Comparison of ENCODE assay signal across 2 cellular contexts in the genomic region with DNA sequence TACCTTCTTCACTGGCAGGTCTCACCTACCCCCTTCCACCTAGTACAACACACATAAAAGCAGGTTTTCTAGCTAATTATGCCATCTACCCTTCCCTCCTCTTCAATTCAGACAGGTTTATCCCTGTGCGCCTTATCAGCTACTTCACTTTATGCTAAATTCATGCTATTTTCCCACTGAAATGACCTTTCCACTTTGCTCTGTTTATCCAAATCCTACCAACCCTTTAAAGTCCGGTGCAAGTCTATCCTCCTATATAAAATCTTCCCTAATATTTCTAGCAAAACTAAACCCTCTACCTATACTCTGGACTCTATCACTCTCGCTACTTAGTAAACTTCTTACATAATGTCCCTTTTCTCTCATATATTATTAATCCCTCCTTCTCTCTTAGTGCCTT.
TF ChIP-seq lines count a peak whose summit lies in the region.

No MANE protein-coding gene starts in this region.

TF ChIP-seq in HepG2, 621 proteins besides CTCF, POLR2A, EP300 and RAD21:
- TF ChIP-seq ZNF652 (CRISPR knock-in tag; IDR thresholded peaks at IDR 0.05; ENCODE audit: borderline replicate concordance, low read depth) (peak; percentile 77; the same call in 1 of the 2 replicates), HNF4G (IDR thresholded peaks at IDR 0.05; ENCODE audit: borderline replicate concordance, low read depth, low read length) (0 out of 2 replicates have a peak, but pooled peaks have one; percentile 21), HNF4G (CRISPR knock-in tag; IDR thresholded peaks at IDR 0.05; ENCODE audit: borderline replicate concordance, low read depth) (no peak), ARID2 (CRISPR knock-in tag; IDR thresholded peaks at IDR 0.05; ENCODE audit: borderline replicate concordance) (no peak), HNF4A (CRISPR knock-in tag; IDR thresholded peaks at IDR 0.05) (peak; percentile 34; the same call in 1 of the 2 replicates), FOXJ3 (CRISPR knock-in tag; IDR thresholded peaks at IDR 0.05; ENCODE audit: borderline replicate concordance) (0 out of 2 replicates have a peak, but pooled peaks have one; percentile 26), KLF12 (CRISPR knock-in tag; IDR thresholded peaks at IDR 0.05; ENCODE audit: borderline replicate concordance) (no peak), ZNF180 (CRISPR knock-in tag; IDR thresholded peaks at IDR 0.05; ENCODE audit: borderline replicate concordance, low read depth) (no peak)
- TF ChIP-seq, protein P1, sequence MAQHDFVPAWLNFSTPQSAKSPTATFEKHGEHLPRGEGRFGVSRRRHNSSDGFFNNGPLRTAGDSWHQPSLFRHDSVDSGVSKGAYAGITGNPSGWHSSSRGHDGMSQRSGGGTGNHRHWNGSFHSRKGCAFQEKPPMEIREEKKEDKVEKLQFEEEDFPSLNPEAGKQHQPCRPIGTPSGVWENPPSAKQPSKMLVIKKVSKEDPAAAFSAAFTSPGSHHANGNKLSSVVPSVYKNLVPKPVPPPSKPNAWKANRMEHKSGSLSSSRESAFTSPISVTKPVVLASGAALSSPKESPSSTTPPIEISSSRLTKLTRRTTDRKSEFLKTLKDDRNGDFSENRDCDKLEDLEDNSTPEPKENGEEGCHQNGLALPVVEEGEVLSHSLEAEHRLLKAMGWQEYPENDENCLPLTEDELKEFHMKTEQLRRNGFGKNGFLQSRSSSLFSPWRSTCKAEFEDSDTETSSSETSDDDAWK (CRISPR knock-in tag; IDR thresholded peaks at IDR 0.05), result no peak

TF ChIP-seq in liver, 16 proteins besides CTCF, POLR2A, EP300 and RAD21:
- peak; percentile 59 to 61 for TF ChIP-seq RXRA (IDR thresholded peaks at IDR 0.05)
- TF ChIP-seq HNF4A (conservative IDR thresholded peaks at IDR 0.05), result peak; percentile 17 to 44
- TF ChIP-seq, protein P2, sequence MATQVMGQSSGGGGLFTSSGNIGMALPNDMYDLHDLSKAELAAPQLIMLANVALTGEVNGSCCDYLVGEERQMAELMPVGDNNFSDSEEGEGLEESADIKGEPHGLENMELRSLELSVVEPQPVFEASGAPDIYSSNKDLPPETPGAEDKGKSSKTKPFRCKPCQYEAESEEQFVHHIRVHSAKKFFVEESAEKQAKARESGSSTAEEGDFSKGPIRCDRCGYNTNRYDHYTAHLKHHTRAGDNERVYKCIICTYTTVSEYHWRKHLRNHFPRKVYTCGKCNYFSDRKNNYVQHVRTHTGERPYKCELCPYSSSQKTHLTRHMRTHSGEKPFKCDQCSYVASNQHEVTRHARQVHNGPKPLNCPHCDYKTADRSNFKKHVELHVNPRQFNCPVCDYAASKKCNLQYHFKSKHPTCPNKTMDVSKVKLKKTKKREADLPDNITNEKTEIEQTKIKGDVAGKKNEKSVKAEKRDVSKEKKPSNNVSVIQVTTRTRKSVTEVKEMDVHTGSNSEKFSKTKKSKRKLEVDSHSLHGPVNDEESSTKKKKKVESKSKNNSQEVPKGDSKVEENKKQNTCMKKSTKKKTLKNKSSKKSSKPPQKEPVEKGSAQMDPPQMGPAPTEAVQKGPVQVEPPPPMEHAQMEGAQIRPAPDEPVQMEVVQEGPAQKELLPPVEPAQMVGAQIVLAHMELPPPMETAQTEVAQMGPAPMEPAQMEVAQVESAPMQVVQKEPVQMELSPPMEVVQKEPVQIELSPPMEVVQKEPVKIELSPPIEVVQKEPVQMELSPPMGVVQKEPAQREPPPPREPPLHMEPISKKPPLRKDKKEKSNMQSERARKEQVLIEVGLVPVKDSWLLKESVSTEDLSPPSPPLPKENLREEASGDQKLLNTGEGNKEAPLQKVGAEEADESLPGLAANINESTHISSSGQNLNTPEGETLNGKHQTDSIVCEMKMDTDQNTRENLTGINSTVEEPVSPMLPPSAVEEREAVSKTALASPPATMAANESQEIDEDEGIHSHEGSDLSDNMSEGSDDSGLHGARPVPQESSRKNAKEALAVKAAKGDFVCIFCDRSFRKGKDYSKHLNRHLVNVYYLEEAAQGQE (IDR thresholded peaks at IDR 0.05), result no peak
